In genomic region chr4:118974758-118975157, GRCh38 we compare ENCODE assay signal across 15 cellular contexts.
A peak's percentile ranks its signal among the peaks of the same experiment; 100 is the strongest.
DNase-seq lines count a peak whose midpoint lies in the region; ATAC-seq and TF ChIP-seq lines count a peak whose summit lies in the region.
"Had no signal": no experiment of that assay in that cellular context is flagged by ENCODE, and none has a peak within 500 bp of the region (broad histone marks: within the 10 kb centered on the region; RNA-seq: fewer than 3 reads in every experiment).

No MANE protein-coding gene starts in this region.

- TF ChIP-seq POLR2A in transverse colon (IDR thresholded peaks at IDR 0.05) = no peak

- in situ Hi-C loops in transverse colon (cut with MboI; ENCODE audit: low pct_ligation_motif_present in 1 of 4, low pct_unique_long_range_greater_than_20kb in 1 of 4, low sequenced_read_pairs in 3 of 4) = loop anchor here (25.0 kb wide), 2 partner anchors 212 to 513 kb away; no protein-coding TSS in a partner anchor

- H3K36me3 ChIP-seq in transverse colon = no peaks in the 10 kb centered on the region
- no peaks in the 10 kb centered on the region for H3K36me3 ChIP-seq in H7 (replicated peaks; ENCODE audit: control insufficient read depth, insufficient read depth, low read length)
- H3K36me3 ChIP-seq: pancreas had no signal

- H3K27ac ChIP-seq in transverse colon = peak overlapping the region; percentile 8 to 77 (median 66)
- H3K27ac ChIP-seq: pancreas, SK-N-MC had no signal

- ATAC-seq in HG03457 (IDR thresholded peaks at IDR 0.05; ENCODE audit: unreplicated experiment) = no peak
- ATAC-seq: pancreas had no signal

- H3K9me3 ChIP-seq in transverse colon = no peaks in the 10 kb centered on the region
- H3K9me3 ChIP-seq: pancreas had no signal

- TF ChIP-seq CTCF in choroid plexus epithelial cell (conservative IDR thresholded peaks at IDR 0.05; ENCODE audit: low read depth, low read length) (no peak), transverse colon (IDR thresholded peaks at IDR 0.05) (no peak)

- H3K27me3 ChIP-seq in transverse colon (no peaks in the 10 kb centered on the region), H7 (ENCODE audit: control insufficient read depth, insufficient read depth, low read length) (no peaks in the 10 kb centered on the region)
- H3K27me3 ChIP-seq: pancreas had no signal

- peaks cover 0 to 18% (median 7%) of the 10 kb centered on the region in 4 donors for H3K4me1 ChIP-seq in transverse colon
- H3K4me1 ChIP-seq: pancreas had no signal

- 47 to 50% methylated on average over 2 of the region's 2 CpGs for WGBS in transverse colon (ENCODE audit: low coverage in 1 of 2), 2 donors

- no peak for TF ChIP-seq EP300 in transverse colon (IDR thresholded peaks at IDR 0.05; ENCODE audit: low read depth)

- DNase-seq in LHCN-M2 (ENCODE audit: low read depth) (peak; percentile 71), choroid plexus epithelial cell (ENCODE audit: low read depth) (peak; percentile 66), lung microvascular endothelial cell (ENCODE audit: low read depth in 2 of 2) (peak; percentile 29 to 32), transverse colon (no peak), OCI-M2 (lab: John Stamatoyannopoulos, UW; ENCODE audit: unreplicated experiment) (no peak), H7 (no peak)
- DNase-seq: activated CD4-positive, alpha-beta T cell treated with anti-CD3 and anti-CD28 coated beads, Interleukin-2, amount 50 U/mL, for 48 hours; activated naive CD8-positive, alpha-beta T cell treated with anti-CD3 and anti-CD28 coated beads for 36 hours; activated T-cell treated with anti-CD3 and anti-CD28 coated beads, Interleukin-2, amount 50 U/mL, for 48 hours; effector memory CD4-positive, alpha-beta T cell; NCI-H146; NCI-H446; pancreas had no signal

- H3K4me3 ChIP-seq in choroid plexus epithelial cell (ENCODE audit: low read depth, low read length) (no peak overlapping the region), transverse colon (no peak overlapping the region), H7 (ENCODE audit: insufficient read depth, low read depth, low read length) (no peak overlapping the region)
- H3K4me3 ChIP-seq: pancreas, SK-N-MC had no signal

- intact Hi-C loops in transverse colon (cut with DNase I; ENCODE audit: low total_unique reads) = no loop called here

Comparison
In these comparisons a context has a peak if more than half of its experiments do, and no peak if none do; other contexts are left out.
1. DNase-seq: peak in LHCN-M2 (single experiment), choroid plexus epithelial cell (single experiment) and lung microvascular endothelial cell (2 of 2); none in transverse colon (single experiment), OCI-M2 (single experiment) and H7 (single experiment).